Comparison of ENCODE assay signal across 11 cellular contexts in genomic region chr18:31795747-31796146, GRCh38. TPM values are rescaled to one million over a fixed set of nuclear protein-coding genes. Genes with fewer than 3 reads are reported as not detected.
"Had no signal": no experiment of that assay in that cellular context is flagged by ENCODE, and none has a peak within 500 bp of the region (broad histone marks: within the 10 kb centered on the region; RNA-seq: fewer than 3 reads in every experiment).

No MANE protein-coding gene starts in this region.

- H3K27ac ChIP-seq: GM23248 had no signal

- H3K4me2 ChIP-seq: GM23338 had no signal

- H3K4me3 ChIP-seq: GM23248, GM23338, HAP-1 had no signal

- H3K9ac ChIP-seq: GM23248 had no signal

- H3K36me3 ChIP-seq: HAP-1 had no signal

- ATAC-seq: GM23338, HCT116 had no signal

- H3K9me3 ChIP-seq: HAP-1 had no signal

- H3K4me1 ChIP-seq: HAP-1 had no signal

- H3K9me3 Mint-ChIP-seq: GM23338, HFFc6 had no signal

- H2AFZ ChIP-seq: GM23248 had no signal

- FAIRE-seq: H1, H54 had no signal

- H3K27ac Mint-ChIP-seq: GM23338, HFFc6 had no signal

- DNase-seq: GM23248, GOT3, H7, H9, HCEC 1CT, HFFc6 had no signal

- H3K4me3 Mint-ChIP-seq: GM23338, H9, HFFc6 had no signal

RNA-seq across cellular contexts. Expression of gene SLC25A52, which starts 35.1 kb away (rescaled TPM):
- total RNA-seq: GM23248, GM23338, H1, H7, H9, HFFc6 had no signal
- polyA plus RNA-seq: GM23248, GM23338, H1 had no signal
